3 cellular contexts compared by ENCODE assay signal in the genomic region with DNA sequence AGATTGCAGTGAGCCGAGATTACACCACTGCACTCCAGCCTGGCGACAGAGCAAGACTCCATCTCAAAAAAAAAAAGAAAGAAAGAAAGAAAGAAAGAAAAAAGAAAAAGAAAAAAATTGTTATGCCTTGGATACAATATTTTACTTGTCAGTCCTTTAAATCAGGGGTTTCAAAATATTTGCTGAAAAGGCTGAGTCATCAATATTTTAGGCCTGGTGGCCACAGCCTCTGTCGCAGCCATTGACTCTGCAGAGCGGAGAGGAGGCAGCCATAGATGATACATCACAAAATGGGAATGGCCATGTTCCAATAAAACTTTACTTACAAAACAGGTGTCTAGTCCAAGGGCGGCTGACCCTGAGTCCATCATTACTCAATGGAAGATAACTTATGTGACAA.
TF ChIP-seq lines count a peak whose summit lies in the region.

No MANE protein-coding gene starts in this region.

TF ChIP-seq in A549, 52 proteins besides CTCF, POLR2A, EP300 and RAD21:
- TF ChIP-seq CHD2 (IDR thresholded peaks at IDR 0.05; ENCODE audit: low read length, partially characterized antibody), result no peak
- peak; percentile 89 for TF ChIP-seq MAFK (IDR thresholded peaks at IDR 0.05; ENCODE audit: partially characterized antibody)
- no peak for TF ChIP-seq POLR2AphosphoS2 (conservative IDR thresholded peaks at IDR 0.05; ENCODE audit: low read length)
- TF ChIP-seq EHF (CRISPR knock-in tag; IDR thresholded peaks at IDR 0.05), result no peak

TF ChIP-seq in IMR-90, 13 proteins besides CTCF, POLR2A, EP300 and RAD21:
- TF ChIP-seq NFE2L2 (IDR thresholded peaks at IDR 0.05; ENCODE audit: low read depth, low read length), result no peak
- peak; percentile 97 for TF ChIP-seq MAFK (IDR thresholded peaks at IDR 0.05; ENCODE audit: low read depth, low read length)

TF ChIP-seq in H1, 55 proteins besides CTCF, POLR2A, EP300 and RAD21:
- TF ChIP-seq, protein P1, sequence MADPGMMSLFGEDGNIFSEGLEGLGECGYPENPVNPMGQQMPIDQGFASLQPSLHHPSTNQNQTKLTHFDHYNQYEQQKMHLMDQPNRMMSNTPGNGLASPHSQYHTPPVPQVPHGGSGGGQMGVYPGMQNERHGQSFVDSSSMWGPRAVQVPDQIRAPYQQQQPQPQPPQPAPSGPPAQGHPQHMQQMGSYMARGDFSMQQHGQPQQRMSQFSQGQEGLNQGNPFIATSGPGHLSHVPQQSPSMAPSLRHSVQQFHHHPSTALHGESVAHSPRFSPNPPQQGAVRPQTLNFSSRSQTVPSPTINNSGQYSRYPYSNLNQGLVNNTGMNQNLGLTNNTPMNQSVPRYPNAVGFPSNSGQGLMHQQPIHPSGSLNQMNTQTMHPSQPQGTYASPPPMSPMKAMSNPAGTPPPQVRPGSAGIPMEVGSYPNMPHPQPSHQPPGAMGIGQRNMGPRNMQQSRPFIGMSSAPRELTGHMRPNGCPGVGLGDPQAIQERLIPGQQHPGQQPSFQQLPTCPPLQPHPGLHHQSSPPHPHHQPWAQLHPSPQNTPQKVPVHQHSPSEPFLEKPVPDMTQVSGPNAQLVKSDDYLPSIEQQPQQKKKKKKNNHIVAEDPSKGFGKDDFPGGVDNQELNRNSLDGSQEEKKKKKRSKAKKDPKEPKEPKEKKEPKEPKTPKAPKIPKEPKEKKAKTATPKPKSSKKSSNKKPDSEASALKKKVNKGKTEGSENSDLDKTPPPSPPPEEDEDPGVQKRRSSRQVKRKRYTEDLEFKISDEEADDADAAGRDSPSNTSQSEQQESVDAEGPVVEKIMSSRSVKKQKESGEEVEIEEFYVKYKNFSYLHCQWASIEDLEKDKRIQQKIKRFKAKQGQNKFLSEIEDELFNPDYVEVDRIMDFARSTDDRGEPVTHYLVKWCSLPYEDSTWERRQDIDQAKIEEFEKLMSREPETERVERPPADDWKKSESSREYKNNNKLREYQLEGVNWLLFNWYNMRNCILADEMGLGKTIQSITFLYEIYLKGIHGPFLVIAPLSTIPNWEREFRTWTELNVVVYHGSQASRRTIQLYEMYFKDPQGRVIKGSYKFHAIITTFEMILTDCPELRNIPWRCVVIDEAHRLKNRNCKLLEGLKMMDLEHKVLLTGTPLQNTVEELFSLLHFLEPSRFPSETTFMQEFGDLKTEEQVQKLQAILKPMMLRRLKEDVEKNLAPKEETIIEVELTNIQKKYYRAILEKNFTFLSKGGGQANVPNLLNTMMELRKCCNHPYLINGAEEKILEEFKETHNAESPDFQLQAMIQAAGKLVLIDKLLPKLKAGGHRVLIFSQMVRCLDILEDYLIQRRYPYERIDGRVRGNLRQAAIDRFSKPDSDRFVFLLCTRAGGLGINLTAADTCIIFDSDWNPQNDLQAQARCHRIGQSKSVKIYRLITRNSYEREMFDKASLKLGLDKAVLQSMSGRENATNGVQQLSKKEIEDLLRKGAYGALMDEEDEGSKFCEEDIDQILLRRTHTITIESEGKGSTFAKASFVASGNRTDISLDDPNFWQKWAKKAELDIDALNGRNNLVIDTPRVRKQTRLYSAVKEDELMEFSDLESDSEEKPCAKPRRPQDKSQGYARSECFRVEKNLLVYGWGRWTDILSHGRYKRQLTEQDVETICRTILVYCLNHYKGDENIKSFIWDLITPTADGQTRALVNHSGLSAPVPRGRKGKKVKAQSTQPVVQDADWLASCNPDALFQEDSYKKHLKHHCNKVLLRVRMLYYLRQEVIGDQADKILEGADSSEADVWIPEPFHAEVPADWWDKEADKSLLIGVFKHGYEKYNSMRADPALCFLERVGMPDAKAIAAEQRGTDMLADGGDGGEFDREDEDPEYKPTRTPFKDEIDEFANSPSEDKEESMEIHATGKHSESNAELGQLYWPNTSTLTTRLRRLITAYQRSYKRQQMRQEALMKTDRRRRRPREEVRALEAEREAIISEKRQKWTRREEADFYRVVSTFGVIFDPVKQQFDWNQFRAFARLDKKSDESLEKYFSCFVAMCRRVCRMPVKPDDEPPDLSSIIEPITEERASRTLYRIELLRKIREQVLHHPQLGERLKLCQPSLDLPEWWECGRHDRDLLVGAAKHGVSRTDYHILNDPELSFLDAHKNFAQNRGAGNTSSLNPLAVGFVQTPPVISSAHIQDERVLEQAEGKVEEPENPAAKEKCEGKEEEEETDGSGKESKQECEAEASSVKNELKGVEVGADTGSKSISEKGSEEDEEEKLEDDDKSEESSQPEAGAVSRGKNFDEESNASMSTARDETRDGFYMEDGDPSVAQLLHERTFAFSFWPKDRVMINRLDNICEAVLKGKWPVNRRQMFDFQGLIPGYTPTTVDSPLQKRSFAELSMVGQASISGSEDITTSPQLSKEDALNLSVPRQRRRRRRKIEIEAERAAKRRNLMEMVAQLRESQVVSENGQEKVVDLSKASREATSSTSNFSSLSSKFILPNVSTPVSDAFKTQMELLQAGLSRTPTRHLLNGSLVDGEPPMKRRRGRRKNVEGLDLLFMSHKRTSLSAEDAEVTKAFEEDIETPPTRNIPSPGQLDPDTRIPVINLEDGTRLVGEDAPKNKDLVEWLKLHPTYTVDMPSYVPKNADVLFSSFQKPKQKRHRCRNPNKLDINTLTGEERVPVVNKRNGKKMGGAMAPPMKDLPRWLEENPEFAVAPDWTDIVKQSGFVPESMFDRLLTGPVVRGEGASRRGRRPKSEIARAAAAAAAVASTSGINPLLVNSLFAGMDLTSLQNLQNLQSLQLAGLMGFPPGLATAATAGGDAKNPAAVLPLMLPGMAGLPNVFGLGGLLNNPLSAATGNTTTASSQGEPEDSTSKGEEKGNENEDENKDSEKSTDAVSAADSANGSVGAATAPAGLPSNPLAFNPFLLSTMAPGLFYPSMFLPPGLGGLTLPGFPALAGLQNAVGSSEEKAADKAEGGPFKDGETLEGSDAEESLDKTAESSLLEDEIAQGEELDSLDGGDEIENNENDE (IDR thresholded peaks at IDR 0.05; ENCODE audit: insufficient replicate concordance, low read length), result no peak
- TF ChIP-seq CTBP2 (IDR thresholded peaks at IDR 0.05; ENCODE audit: borderline replicate concordance, insufficient read depth, insufficient read length, low read length), result no peak
- TF ChIP-seq JUN (IDR thresholded peaks at IDR 0.05; ENCODE audit: low read depth, low read length), result no peak
- TF ChIP-seq, protein P2, sequence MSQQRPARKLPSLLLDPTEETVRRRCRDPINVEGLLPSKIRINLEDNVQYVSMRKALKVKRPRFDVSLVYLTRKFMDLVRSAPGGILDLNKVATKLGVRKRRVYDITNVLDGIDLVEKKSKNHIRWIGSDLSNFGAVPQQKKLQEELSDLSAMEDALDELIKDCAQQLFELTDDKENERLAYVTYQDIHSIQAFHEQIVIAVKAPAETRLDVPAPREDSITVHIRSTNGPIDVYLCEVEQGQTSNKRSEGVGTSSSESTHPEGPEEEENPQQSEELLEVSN (IDR thresholded peaks at IDR 0.05), result no peak
- TF ChIP-seq TAF7 (optimal IDR thresholded peaks at IDR 0.05; ENCODE audit: borderline replicate concordance, low read depth, low read length), result no peak
- no peak for TF ChIP-seq CREB1 (IDR thresholded peaks at IDR 0.05)
- no peak for TF ChIP-seq CEBPB (IDR thresholded peaks at IDR 0.05; ENCODE audit: low read depth, low read length)
- TF ChIP-seq BACH1 (IDR thresholded peaks at IDR 0.05; ENCODE audit: low read length), result 0 out of 2 replicates have a peak, but pooled peaks have one; percentile 13
- TF ChIP-seq KDM5A (IDR thresholded peaks at IDR 0.05; ENCODE audit: low read length), result no peak
- no peak for TF ChIP-seq CHD2 (IDR thresholded peaks at IDR 0.05; ENCODE audit: low read length)
- peak; percentile 94 for TF ChIP-seq MAFK (IDR thresholded peaks at IDR 0.05; ENCODE audit: low read depth, low read length)
- no peak for TF ChIP-seq POU5F1 (IDR thresholded peaks at IDR 0.05; ENCODE audit: low read depth, low read length)
TF ChIP-seq in H1: peak in this region for 2.
